In the genomic region with DNA sequence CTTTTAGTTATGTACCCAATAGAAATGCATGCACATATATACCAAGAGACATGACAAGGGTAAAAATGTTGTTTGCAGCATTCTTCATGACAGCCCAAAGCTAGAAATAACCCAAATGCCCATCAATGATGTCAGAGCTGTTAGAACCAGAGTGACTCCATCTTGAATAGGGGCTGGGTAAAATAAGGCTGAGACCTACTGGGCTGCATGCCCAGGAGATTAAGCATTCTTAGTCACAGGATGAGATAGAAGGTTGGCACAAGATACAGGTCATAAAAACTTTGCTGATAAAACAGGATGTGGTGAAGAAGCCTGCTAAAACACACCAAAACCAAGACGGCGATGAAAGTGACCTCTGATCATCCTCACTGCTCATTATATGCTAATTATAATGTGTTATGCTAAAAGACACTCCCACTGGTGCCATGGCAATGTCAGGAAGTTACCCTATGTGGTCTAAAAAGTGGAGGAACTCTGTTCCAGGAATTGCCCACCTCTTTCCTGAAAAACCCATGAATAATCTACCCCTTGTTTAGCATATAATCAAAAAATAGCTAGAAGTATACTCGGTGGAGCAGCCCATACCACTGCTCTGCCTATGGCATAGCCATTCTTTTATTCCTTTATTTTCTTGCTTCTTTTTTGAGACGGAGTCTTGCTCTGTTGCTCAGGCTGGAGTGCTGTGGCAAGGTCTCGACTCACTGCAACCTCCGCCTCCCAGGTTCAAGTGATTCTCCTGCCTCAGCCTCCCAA, we compare ENCODE assay signal across 8 cellular contexts. TPM values are rescaled to one million over a fixed set of nuclear protein-coding genes. Genes with fewer than 3 reads are reported as not detected.
A peak's percentile ranks its signal among the peaks of the same experiment; 100 is the strongest.
DNase-seq lines count a peak whose midpoint lies in the region; ATAC-seq and TF ChIP-seq lines count a peak whose summit lies in the region.

No MANE protein-coding gene starts in this region.

- H3K36me3 Mint-ChIP-seq in CD4-positive, CD25-positive, alpha-beta regulatory T cell = peaks cover 6% of the 10 kb centered on the region
- peaks cover 10% of the 10 kb centered on the region for H3K36me3 Mint-ChIP-seq in activated T-helper 17 cell treated with anti-CD3 and anti-CD28 coated beads, Interleukin-2, amount 50 U/mL, for 72 hours (ENCODE audit: low read depth)

- 98% methylated on average over 4 of the region's 6 CpGs for WGBS in mesenchymal stem cell
- 57 to 63% (median 59%) methylated on average over 6 of the region's 6 CpGs for WGBS in spleen, 5 donors

- peak in 2 of 3 donors; percentile 53 to 90 for DNase-seq in CD4-positive, CD25-positive, alpha-beta regulatory T cell
- peak; percentile 79 for DNase-seq in LoVo (ENCODE audit: low spot score)
- peak; percentile 37 for DNase-seq in mesenchymal stem cell
- no peak for DNase-seq in spleen
- no peak for DNase-seq in NCI-H1105 (lab: John Stamatoyannopoulos, UW)
- DNase-seq in NCI-H146 (lab: John Stamatoyannopoulos, UW) = no peak

- no peak overlapping the region for H3K18ac ChIP-seq in mesenchymal stem cell (ENCODE audit: low read depth in 1 of 2, low read length in 2 of 2)

- no peak overlapping the region for H2AFZ ChIP-seq in mesenchymal stem cell (ENCODE audit: low read depth, low read length)

- H3K4me3 Mint-ChIP-seq in CD4-positive, CD25-positive, alpha-beta regulatory T cell = peak overlapping the region in 3 of 4 donors; percentile 22 to 27 (median 22)
- H3K4me3 Mint-ChIP-seq in activated T-helper 17 cell treated with anti-CD3 and anti-CD28 coated beads, Interleukin-2, amount 50 U/mL, for 72 hours = peak overlapping the region; percentile 67

- peak overlapping the region; percentile 53 for H3K4me3 ChIP-seq in CD4-positive, CD25-positive, alpha-beta regulatory T cell (ENCODE audit: low read depth, low read length)
- no peak overlapping the region for H3K4me3 ChIP-seq in mesenchymal stem cell (ENCODE audit: insufficient read depth in 1 of 2, low read depth in 1 of 2, low read length in 2 of 2)
- no peak overlapping the region for H3K4me3 ChIP-seq in spleen

- no peak overlapping the region for H2BK12ac ChIP-seq in mesenchymal stem cell (ENCODE audit: low read length in 2 of 2)

- no peak overlapping the region for H3K23ac ChIP-seq in mesenchymal stem cell (ENCODE audit: low read length in 2 of 2)

- H3K36me3 ChIP-seq in CD4-positive, CD25-positive, alpha-beta regulatory T cell (ENCODE audit: control insufficient read depth, insufficient read depth, low read length) = peaks cover 17% of the 10 kb centered on the region
- H3K36me3 ChIP-seq in mesenchymal stem cell (ENCODE audit: control insufficient read depth in 1 of 2, insufficient read depth in 2 of 2, low read depth in 1 of 2, low read length in 2 of 2) = peaks cover 7 to 12% of the 10 kb centered on the region in 2 experiments
- peaks cover 0 to 27% (median 12%) of the 10 kb centered on the region in 6 donors for H3K36me3 ChIP-seq in spleen

- ATAC-seq in CD4-positive, CD25-positive, alpha-beta regulatory T cell (ENCODE audit: low read depth in 2 of 2) = peak; percentile 84
- ATAC-seq in activated T-helper 17 cell treated with anti-CD3 and anti-CD28 coated beads, Interleukin-2, amount 50 U/mL, for 72 hours (replicated peaks) = peak; percentile 93
- no peak for ATAC-seq in HG03045 (IDR thresholded peaks at IDR 0.05; ENCODE audit: unreplicated experiment)

- H3K4ac ChIP-seq in mesenchymal stem cell (ENCODE audit: low read depth in 1 of 2, low read length in 2 of 2) = no peak overlapping the region

- H2BK5ac ChIP-seq in mesenchymal stem cell (ENCODE audit: low read depth, low read length, poor library complexity, severe bottlenecking) = no peak overlapping the region

- no peaks in the 10 kb centered on the region for H3K9me3 ChIP-seq in CD4-positive, CD25-positive, alpha-beta regulatory T cell (ENCODE audit: control insufficient read depth in 2 of 2, low read length in 2 of 2)
- H3K9me3 ChIP-seq in mesenchymal stem cell (ENCODE audit: control insufficient read depth, low read length) (no peaks in the 10 kb centered on the region), spleen (peaks cover 0 to 6% (median 0%) of the 10 kb centered on the region in 8 donors)

- no peaks in the 10 kb centered on the region for H3K27me3 ChIP-seq in CD4-positive, CD25-positive, alpha-beta regulatory T cell (ENCODE audit: control insufficient read depth, insufficient read depth, low read length)
- no peaks in the 10 kb centered on the region for H3K27me3 ChIP-seq in mesenchymal stem cell (ENCODE audit: control insufficient read depth in 1 of 2, insufficient read depth in 1 of 2, low read length in 2 of 2)
- H3K27me3 ChIP-seq in spleen (replicated peaks in 1 of 7) = no peaks in the 10 kb centered on the region

- peaks cover 14 to 29% (median 22%) of the 10 kb centered on the region in 4 donors for H3K4me1 Mint-ChIP-seq in CD4-positive, CD25-positive, alpha-beta regulatory T cell
- peaks cover 21% of the 10 kb centered on the region for H3K4me1 Mint-ChIP-seq in activated T-helper 17 cell treated with anti-CD3 and anti-CD28 coated beads, Interleukin-2, amount 50 U/mL, for 72 hours

- H2AK5ac ChIP-seq in mesenchymal stem cell (ENCODE audit: low read length, severe bottlenecking) = no peak overlapping the region

- H3K79me1 ChIP-seq in mesenchymal stem cell (replicated peaks; ENCODE audit: low read length, poor library complexity, severe bottlenecking) = no peaks in the 10 kb centered on the region

- no peak overlapping the region for H2BK120ac ChIP-seq in mesenchymal stem cell (ENCODE audit: low read depth, low read length)

- peaks cover 14% of the 10 kb centered on the region for H3K4me1 ChIP-seq in CD4-positive, CD25-positive, alpha-beta regulatory T cell (ENCODE audit: control insufficient read depth, insufficient read depth, low read length, poor library complexity, severe bottlenecking)
- H3K4me1 ChIP-seq in mesenchymal stem cell (ENCODE audit: control insufficient read depth, insufficient read depth, low read depth, low read length) (no peaks in the 10 kb centered on the region), spleen (peaks cover 0 to 16% (median 7%) of the 10 kb centered on the region in 6 donors)

- H3K9ac ChIP-seq in mesenchymal stem cell (ENCODE audit: low read length) = no peak overlapping the region

- H3K14ac ChIP-seq in mesenchymal stem cell (ENCODE audit: low read length in 2 of 2) = no peak overlapping the region

- TF ChIP-seq CTCF in spleen (IDR thresholded peaks at IDR 0.05 in 8 of 11, conservative IDR thresholded peaks at IDR 0.05 in 3 of 11) = no peak

- no peak overlapping the region for H3K4me2 ChIP-seq in mesenchymal stem cell (ENCODE audit: low read length, poor library complexity, severe bottlenecking)

- peaks cover 0 to 1% (median 0%) of the 10 kb centered on the region in 7 donors for H3K9me3 Mint-ChIP-seq in CD4-positive, CD25-positive, alpha-beta regulatory T cell
- no peaks in the 10 kb centered on the region for H3K9me3 Mint-ChIP-seq in activated T-helper 17 cell treated with anti-CD3 and anti-CD28 coated beads, Interleukin-2, amount 50 U/mL, for 72 hours

- H3K27ac Mint-ChIP-seq in CD4-positive, CD25-positive, alpha-beta regulatory T cell = peak overlapping the region; percentile 35 to 86 (median 65)
- H3K27ac Mint-ChIP-seq in activated T-helper 17 cell treated with anti-CD3 and anti-CD28 coated beads, Interleukin-2, amount 50 U/mL, for 72 hours = peak overlapping the region; percentile 87

- no peaks in the 10 kb centered on the region for H3K27me3 Mint-ChIP-seq in CD4-positive, CD25-positive, alpha-beta regulatory T cell
- no peaks in the 10 kb centered on the region for H3K27me3 Mint-ChIP-seq in activated T-helper 17 cell treated with anti-CD3 and anti-CD28 coated beads, Interleukin-2, amount 50 U/mL, for 72 hours

- TF ChIP-seq POLR2A in spleen (IDR thresholded peaks at IDR 0.05) = no peak

- intact Hi-C loops in spleen (cut with DNase I; ENCODE audit: low total_unique reads) = no loop called here

- peak overlapping the region; percentile 29 for H3K27ac ChIP-seq in CD4-positive, CD25-positive, alpha-beta regulatory T cell (ENCODE audit: insufficient read depth, low read length, poor library complexity, severe bottlenecking)
- H3K27ac ChIP-seq in mesenchymal stem cell (ENCODE audit: low read length, poor library complexity, severe bottlenecking) = no peak overlapping the region
- H3K27ac ChIP-seq in spleen = peak overlapping the region in 3 of 8 donors; percentile 4 to 33 (median 19)

- no peak overlapping the region for H4K91ac ChIP-seq in mesenchymal stem cell (ENCODE audit: low read length)

- no peak overlapping the region for H2BK15ac ChIP-seq in mesenchymal stem cell (ENCODE audit: low read depth, poor library complexity, severe bottlenecking)

- no peak overlapping the region for H4K8ac ChIP-seq in mesenchymal stem cell (ENCODE audit: low read length)

RNA-seq across cellular contexts. Expression of gene ZBTB11, which starts 32.9 kb away (rescaled TPM):
- total RNA-seq in CD4-positive, CD25-positive, alpha-beta regulatory T cell = 75.1 TPM
- polyA plus RNA-seq in CD4-positive, CD25-positive, alpha-beta regulatory T cell = 10 to 100 TPM in 2 of 4 donors, 1 to 10 TPM in 2; 9.0 to 14.2 (median 10.7) TPM
- 10 to 100 TPM; 30.0 to 33.5 TPM for total RNA-seq in activated T-helper 17 cell treated with anti-CD3 and anti-CD28 coated beads, Interleukin-2, amount 50 U/mL, for 72 hours
- polyA plus RNA-seq in mesenchymal stem cell (2013, experiment 1 of 2) = 7.1 TPM
- polyA plus RNA-seq in mesenchymal stem cell (2013, experiment 2 of 2) = 7.2 TPM
- 10 to 100 TPM; 23.2 to 43.7 (median 26.3) TPM for total RNA-seq in spleen
- polyA plus RNA-seq in spleen = 1 to 10 TPM; 7.5 to 10.0 (median 9.0) TPM

RNA-seq across cellular contexts. Expression of gene RPL24, which starts 42.5 kb away (rescaled TPM):
- total RNA-seq in CD4-positive, CD25-positive, alpha-beta regulatory T cell = 1,148 TPM
- 1,000 to 10,000 TPM in 3 of 4 donors, 100 to 1,000 TPM in 1; 939 to 1,307 (median 1,200) TPM for polyA plus RNA-seq in CD4-positive, CD25-positive, alpha-beta regulatory T cell
- total RNA-seq in activated T-helper 17 cell treated with anti-CD3 and anti-CD28 coated beads, Interleukin-2, amount 50 U/mL, for 72 hours = 1,000 to 10,000 TPM; 1,391 to 1,542 TPM
- polyA plus RNA-seq in mesenchymal stem cell (2013, experiment 1 of 2) = 2,151 TPM
- 2,096 TPM for polyA plus RNA-seq in mesenchymal stem cell (2013, experiment 2 of 2)
- 100 to 1,000 TPM; 652 to 978 (median 810) TPM for total RNA-seq in spleen
- 1,000 to 10,000 TPM; 2,892 to 4,324 (median 3,948) TPM for polyA plus RNA-seq in spleen

Comparison
In these comparisons a context has a peak if more than half of its experiments do, and no peak if none do; other contexts are left out.
1. DNase-seq: peak in CD4-positive, CD25-positive, alpha-beta regulatory T cell (2 of 3), LoVo (single experiment) and mesenchymal stem cell (single experiment); none in spleen (single experiment), NCI-H1105 (single experiment) and NCI-H146 (single experiment).